ENCODE assay signal across 8 cellular contexts in the genomic region with DNA sequence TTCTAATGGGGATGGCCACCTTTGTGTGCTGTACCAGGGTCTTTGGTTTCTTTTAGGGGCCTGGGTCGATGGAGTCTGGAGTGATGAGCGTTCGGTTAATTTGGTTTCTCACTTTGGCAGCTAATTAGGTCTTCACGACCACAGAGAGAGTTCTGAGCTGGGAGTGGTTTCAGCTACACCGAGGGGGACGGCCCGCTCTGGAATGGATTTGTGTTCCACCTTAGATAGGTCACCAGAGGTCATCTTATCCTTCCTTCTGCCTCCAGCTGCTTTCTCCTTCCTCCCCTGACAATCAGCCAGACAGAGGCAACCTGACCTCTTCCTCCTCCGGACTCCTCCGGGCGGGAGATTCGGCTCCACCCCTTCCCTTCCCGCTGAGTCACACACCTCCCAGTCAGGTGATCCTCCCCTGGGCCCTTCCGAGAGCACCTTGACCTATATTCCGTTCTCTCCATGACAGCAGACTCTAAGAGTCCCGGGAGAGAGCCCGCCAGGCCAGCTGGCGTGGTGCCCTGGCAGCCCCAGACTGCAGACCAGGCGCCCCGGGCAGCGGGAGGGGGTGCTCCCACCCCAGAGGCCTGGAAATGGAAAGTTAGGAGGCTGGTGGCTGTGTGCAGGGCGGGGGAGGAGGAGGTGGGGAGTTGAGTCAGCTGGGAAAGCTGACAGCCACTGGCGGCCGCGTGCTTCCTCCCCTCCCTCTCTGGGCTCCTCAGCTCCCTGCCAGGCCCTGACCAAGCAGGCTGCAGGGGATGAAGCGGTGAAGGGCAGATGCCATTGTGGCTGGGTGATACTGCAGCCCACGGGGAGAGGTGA. TPM values are rescaled to one million over a fixed set of nuclear protein-coding genes. Genes with fewer than 3 reads are reported as not detected.
A peak's percentile ranks its signal among the peaks of the same experiment; 100 is the strongest.
DNase-seq lines count a peak whose midpoint lies in the region; ATAC-seq and TF ChIP-seq lines count a peak whose summit lies in the region.

No MANE protein-coding gene starts in this region.

- H2BK120ac ChIP-seq in trophoblast cell (ENCODE audit: insufficient read depth, low read length, poor library complexity) = peak overlapping the region; percentile 59

- H3K4me1 ChIP-seq in heart right ventricle = peaks cover 16 to 82% (median 48%) of the 10 kb centered on the region in 9 donors
- H3K4me1 ChIP-seq in trophoblast cell (ENCODE audit: control insufficient read depth in 1 of 2, insufficient read depth in 2 of 2, low read length in 2 of 2) = peaks cover 6 to 18% of the 10 kb centered on the region in 2 experiments

- no peak overlapping the region for H3K4ac ChIP-seq in trophoblast cell (ENCODE audit: low read depth, low read length)

- H3K23ac ChIP-seq in trophoblast cell (ENCODE audit: low read length) = no peak overlapping the region

- H2BK5ac ChIP-seq in trophoblast cell (ENCODE audit: low read depth, low read length, poor library complexity) = peak overlapping the region; percentile 53

- peak overlapping the region; percentile 38 for H4K91ac ChIP-seq in trophoblast cell (ENCODE audit: low read depth, low read length)

- peaks cover 4% of the 10 kb centered on the region; the same call in 1 of the 2 replicates for H3K36me3 Mint-ChIP-seq in HFFc6 (ENCODE audit: low read depth)

- H3K9ac ChIP-seq in trophoblast cell (ENCODE audit: low read length) = no peak overlapping the region

- no peak overlapping the region for H4K12ac ChIP-seq in trophoblast cell (ENCODE audit: low read depth, low read length)

- peak overlapping the region; percentile 56 for H3K4me2 ChIP-seq in trophoblast cell (ENCODE audit: low read length)

- peak; percentile 91 to 96 (median 92) for ATAC-seq in heart right ventricle

- no peaks in the 10 kb centered on the region for H3K9me3 Mint-ChIP-seq in HFFc6

- peak overlapping the region; percentile 81 for H3K4me3 Mint-ChIP-seq in HFFc6

- TF ChIP-seq CTCF in HFFc6 (IDR thresholded peaks at IDR 0.05) = no peak
- TF ChIP-seq CTCF in heart right ventricle (IDR thresholded peaks at IDR 0.05) = no peak

- no peak overlapping the region for H2BK12ac ChIP-seq in trophoblast cell (ENCODE audit: low read length)

- H2AFZ ChIP-seq in trophoblast cell (ENCODE audit: insufficient read depth, low read length, poor library complexity) = peak overlapping the region; percentile 9

- peak overlapping the region in 9 of 10 donors; percentile 14 to 58 (median 46) for H3K4me3 ChIP-seq in heart right ventricle
- no peak overlapping the region for H3K4me3 ChIP-seq in trophoblast cell (ENCODE audit: low read depth, low read length)

- H3K18ac ChIP-seq in trophoblast cell (ENCODE audit: low read length) = no peak overlapping the region

- intact Hi-C loops in heart right ventricle (cut with DNase I) = loop anchor here in 5 of 10 donors (1.0 to 2.0 kb wide), 3 partner anchors 31 to 45 kb away; a partner anchor contains a TSS

- H3K4me1 Mint-ChIP-seq in HFFc6 (ENCODE audit: low read depth) = peaks cover 64% of the 10 kb centered on the region

- no peaks in the 10 kb centered on the region for H3K79me2 ChIP-seq in trophoblast cell (ENCODE audit: control insufficient read depth, insufficient read depth, low read length, poor library complexity)

- H3K79me1 ChIP-seq in trophoblast cell (ENCODE audit: low read length) = peaks cover 16% of the 10 kb centered on the region

- H3K36me3 ChIP-seq in heart right ventricle (no peaks in the 10 kb centered on the region), trophoblast cell (ENCODE audit: control insufficient read depth in 1 of 2, insufficient read depth in 2 of 2, low read length in 2 of 2) (no peaks in the 10 kb centered on the region)

- peak overlapping the region; percentile 6 for H3K14ac ChIP-seq in trophoblast cell (ENCODE audit: low read length)

- peak overlapping the region; percentile 86 to 99 (median 95) for H3K27ac ChIP-seq in heart right ventricle
- H3K27ac ChIP-seq in trophoblast cell (ENCODE audit: low read depth, low read length) = peak overlapping the region; percentile 95

- no peaks in the 10 kb centered on the region for H3K27me3 ChIP-seq in heart right ventricle
- no peaks in the 10 kb centered on the region for H3K27me3 ChIP-seq in trophoblast cell (ENCODE audit: insufficient read depth, low read length)

- H4K8ac ChIP-seq in trophoblast cell (ENCODE audit: low read depth, low read length) = peak overlapping the region; percentile 39

- peak overlapping the region; percentile 91 for H3K27ac Mint-ChIP-seq in HFFc6

- H3K27me3 Mint-ChIP-seq in HFFc6 (ENCODE audit: insufficient read depth) = no peaks in the 10 kb centered on the region

- H3K9me3 ChIP-seq in heart right ventricle (no peaks in the 10 kb centered on the region), trophoblast cell (ENCODE audit: insufficient read depth, low read depth, low read length) (no peaks in the 10 kb centered on the region)

- H2AK5ac ChIP-seq in trophoblast cell (ENCODE audit: low read length) = no peak overlapping the region

- DNase-seq in GM04504 (ENCODE audit: low read depth) (peak; percentile 70), HFFc6 (peak; percentile 81), MV-4-11 (lab: John Stamatoyannopoulos, UW) (peak; percentile 70), SKM-1 treated with dmso at 0.1 percent for 144 hours (lab: John Stamatoyannopoulos, UW; ENCODE audit: unreplicated experiment) (peak; percentile 74), amniotic epithelial cell (ENCODE audit: low read depth) (peak; percentile 97), heart right ventricle (peak; percentile 93 to 94), trophoblast cell (peak; percentile 92 to 95), ureter (ENCODE audit: low spot score) (peak; percentile 93)

- WGBS in heart right ventricle, 2 donors = 2 to 4% methylated on average over 26 of the region's 26 CpGs
- no CpG with 5 or more reads among the region's 26 CpGs for WGBS in trophoblast cell (ENCODE audit: extremely low coverage, insufficient coverage, insufficient read length)

RNA-seq across cellular contexts. Expression of a gene that starts 44.7 kb away (rescaled TPM):
- 10 to 100 TPM; 39.7 to 48.8 (median 45.7) TPM for total RNA-seq in HFFc6 (2021; fragmentation: NEBNext Ultra II Directional; extraction: Animal tissue kit (Norgen Biotek cat#: 25700))
- total RNA-seq in heart right ventricle (10 to 100 TPM; 39.6 to 58.4 (median 45.1) TPM), ureter (135 TPM)
- polyA plus RNA-seq in heart right ventricle = 10 to 100 TPM in 1 of 2 donors, 1 to 10 TPM in 1; 7.0 to 15.7 TPM
- 16.0 and 18.3 TPM in 2 replicates for polyA plus RNA-seq in trophoblast cell (2013)

RNA-seq across cellular contexts. Expression of a gene that starts 46.8 kb away (rescaled TPM):
- total RNA-seq in HFFc6 (2021; fragmentation: NEBNext Ultra II Directional; extraction: Animal tissue kit (Norgen Biotek cat#: 25700)) = 1 to 10 TPM; 2.1 to 4.0 (median 3.1) TPM
- 1 to 10 TPM in 1 of 10 donors, under 1 TPM in 7, not detected in 2; 0.29 to 1.2 (median 0.51) TPM for total RNA-seq in heart right ventricle
- 1 to 10 TPM in 1 of 2 donors, under 1 TPM in 1; 0.17 to 1.5 TPM for polyA plus RNA-seq in heart right ventricle
- 0.68 and 0.71 TPM in 2 replicates for polyA plus RNA-seq in trophoblast cell (2013)
- 2.2 TPM for total RNA-seq in ureter
